19 cellular contexts compared by ENCODE assay signal in the genomic region with DNA sequence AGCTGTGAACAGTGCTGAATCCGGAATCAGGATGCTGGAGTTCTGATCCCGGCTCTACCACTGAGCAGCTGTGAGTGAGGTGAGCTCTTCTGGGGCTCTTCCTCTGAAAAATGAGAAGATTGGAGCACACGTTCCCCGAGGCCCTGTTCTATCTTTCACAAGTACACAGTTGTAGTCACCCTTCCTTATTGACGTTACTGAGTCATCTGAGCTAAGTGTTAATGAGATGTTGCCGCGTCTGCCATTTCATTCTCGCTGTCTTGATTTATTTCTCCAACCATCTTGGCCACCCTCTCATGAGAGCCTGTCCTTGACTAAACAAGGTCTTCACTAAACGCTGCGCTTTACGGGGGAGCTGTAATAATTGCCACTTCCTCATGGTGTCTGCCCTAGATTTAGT. TPM values are rescaled to one million over a fixed set of nuclear protein-coding genes. Genes with fewer than 3 reads are reported as not detected.
DNase-seq lines count a peak whose midpoint lies in the region; ATAC-seq and TF ChIP-seq lines count a peak whose summit lies in the region.
"Had no signal": no experiment of that assay in that cellular context is flagged by ENCODE, and none has a peak within 500 bp of the region (broad histone marks: within the 10 kb centered on the region; RNA-seq: fewer than 3 reads in every experiment).

No MANE protein-coding gene starts in this region.

- peaks cover 10% of the 10 kb centered on the region for H3K4me1 Mint-ChIP-seq in Calu3 (ENCODE audit: low read depth, unreplicated experiment)

- H2BK12ac ChIP-seq in neuronal stem cell (ENCODE audit: low read length), result no peak overlapping the region

- no peak overlapping the region for H4K91ac ChIP-seq in neuronal stem cell (ENCODE audit: low read depth, low read length, poor library complexity)

- H3K27ac Mint-ChIP-seq in Calu3 (ENCODE audit: unreplicated experiment), result peak overlapping the region; percentile 12
- H3K27ac Mint-ChIP-seq: activated naive CD4-positive, alpha-beta T cell treated with anti-CD3 and anti-CD28 coated beads for 36 hours had no signal

- no peak overlapping the region for H2AFZ ChIP-seq in neuronal stem cell (ENCODE audit: low read length)

- H2BK5ac ChIP-seq in neuronal stem cell (ENCODE audit: low read length), result no peak overlapping the region

- no peaks in the 10 kb centered on the region for H3K79me1 ChIP-seq in neuronal stem cell (ENCODE audit: low read depth, low read length)

- DNase-seq in Calu3 (no peak), MV-4-11 (lab: John Stamatoyannopoulos, UW) (peak; percentile 72), SJCRH30 (peak in 1 of 2 experiments; percentile 62), left kidney (ENCODE audit: low read depth, low spot score) (peak; percentile 22), GM19240 (ENCODE audit: insufficient read length, low spot score) (no peak), neuronal stem cell (ENCODE audit: low spot score) (no peak), cerebellum (ENCODE audit: low spot score) (no peak)
- DNase-seq: activated CD4-positive, alpha-beta T cell treated with anti-CD3 and anti-CD28 coated beads for 48 hours; activated CD8-positive, alpha-beta memory T cell treated with anti-CD3 and anti-CD28 coated beads, Interleukin-2, amount 50 U/mL, for 48 hours; activated naive CD4-positive, alpha-beta T cell treated with anti-CD3 and anti-CD28 coated beads for 36 hours; H7; hypothalamus; kidney glomerular epithelial cell; NCI-H2107; stimulated activated CD4-positive, alpha-beta T cell treated with anti-CD3 and anti-CD28 coated beads, Interleukin-4, amount 100 ng/mL, for 4 hours; T1000 had no signal

- TF ChIP-seq CTCF in Calu3 (IDR thresholded peaks at IDR 0.05; ENCODE audit: unreplicated experiment), result no peak

- peak overlapping the region; percentile 23 for H3K4me3 ChIP-seq in SJCRH30
- no peak overlapping the region for H3K4me3 ChIP-seq in neuronal stem cell (ENCODE audit: low read length in 2 of 2)
- H3K4me3 ChIP-seq: SJSA1, skin epidermis had no signal

- no peaks in the 10 kb centered on the region for H3K36me3 Mint-ChIP-seq in Calu3 (ENCODE audit: insufficient read depth, unreplicated experiment)

- H3K27ac ChIP-seq in SJCRH30, result no peak overlapping the region
- no peak overlapping the region for H3K27ac ChIP-seq in neuronal stem cell (replicated peaks; ENCODE audit: low read length)
- H3K27ac ChIP-seq: SJSA1, skin epidermis had no signal

- no CpG with 5 or more reads among the region's 11 CpGs for WGBS in neuronal stem cell (ENCODE audit: extremely low coverage in 2 of 2, insufficient read length in 2 of 2, insufficient replicate concordance in 1 of 2), 2 donors

- H3K4me3 Mint-ChIP-seq in Calu3 (ENCODE audit: low read depth, unreplicated experiment), result no peak overlapping the region
- H3K4me3 Mint-ChIP-seq: activated naive CD4-positive, alpha-beta T cell treated with anti-CD3 and anti-CD28 coated beads for 36 hours had no signal

- H2BK15ac ChIP-seq in neuronal stem cell (ENCODE audit: low read length), result no peak overlapping the region

- no peaks in the 10 kb centered on the region for H3K9me3 Mint-ChIP-seq in Calu3 (ENCODE audit: low read depth, unreplicated experiment)
- H3K9me3 Mint-ChIP-seq: activated naive CD4-positive, alpha-beta T cell treated with anti-CD3 and anti-CD28 coated beads for 36 hours had no signal

- H3K27me3 ChIP-seq in SJCRH30 (no peaks in the 10 kb centered on the region), neuronal stem cell (ENCODE audit: control insufficient read depth in 3 of 3, insufficient read depth in 3 of 3, low read depth in 1 of 3, low read length in 3 of 3) (no peaks in the 10 kb centered on the region)
- H3K27me3 ChIP-seq: SJSA1 had no signal

- no peaks in the 10 kb centered on the region for H3K4me1 ChIP-seq in SJCRH30
- H3K4me1 ChIP-seq in neuronal stem cell (ENCODE audit: control insufficient read depth in 2 of 2, insufficient read depth in 1 of 2, low read depth in 1 of 2, low read length in 2 of 2), result no peaks in the 10 kb centered on the region
- H3K4me1 ChIP-seq: SJSA1 had no signal

- H3K23ac ChIP-seq in neuronal stem cell (ENCODE audit: low read depth, low read length, poor library complexity), result no peak overlapping the region

- no peak overlapping the region for H4K8ac ChIP-seq in neuronal stem cell (ENCODE audit: low read depth, low read length)

- H3K36me3 ChIP-seq in SJCRH30 (no peaks in the 10 kb centered on the region), neuronal stem cell (replicated peaks in 1 of 2; ENCODE audit: control insufficient read depth in 2 of 2, insufficient read depth in 2 of 2, low read length in 2 of 2) (no peaks in the 10 kb centered on the region)
- H3K36me3 ChIP-seq: SJSA1 had no signal

- no peaks in the 10 kb centered on the region for H3K9me3 ChIP-seq in SJCRH30 (replicated peaks)
- H3K9me3 ChIP-seq in neuronal stem cell (replicated peaks in 1 of 2; ENCODE audit: control insufficient read depth in 2 of 2, insufficient read depth in 1 of 2, low read depth in 1 of 2, low read length in 2 of 2), result no peaks in the 10 kb centered on the region
- H3K9me3 ChIP-seq: SJSA1 had no signal

- H3K4me2 ChIP-seq in neuronal stem cell (ENCODE audit: insufficient read depth, low read length, poor library complexity, severe bottlenecking), result no peak overlapping the region

- H3K27me3 Mint-ChIP-seq in Calu3 (ENCODE audit: unreplicated experiment), result peaks cover 9% of the 10 kb centered on the region

- no peak overlapping the region for H3K9ac ChIP-seq in neuronal stem cell (ENCODE audit: low read depth, low read length, poor library complexity)

- no peak overlapping the region for H2BK120ac ChIP-seq in neuronal stem cell (ENCODE audit: low read depth, low read length)

- no TSS peak for BruUV-seq in Calu3 (replicated peaks; lab: Mats Ljungman, UMichigan)

- no peak for ATAC-seq in GM21423 (IDR thresholded peaks at IDR 0.05; ENCODE audit: unreplicated experiment)

- CTCF ChIA-PET in Calu3 (lab: Charles Lee), result interaction anchor here (0.9 to 1.5 kb wide), 2 partner anchors 26 to 32 kb away, joined by 3 read pairs; a partner anchor contains a TSS

- no peak overlapping the region for H3K14ac ChIP-seq in neuronal stem cell (ENCODE audit: low read length)

- no peak overlapping the region for H3K4ac ChIP-seq in neuronal stem cell (ENCODE audit: low read length)

- intact Hi-C loops in Calu3 (cut with micrococcal nuclease; ENCODE audit: unreplicated experiment), result no loop called here

- H2AK5ac ChIP-seq in neuronal stem cell (ENCODE audit: low read depth, low read length), result no peak overlapping the region

- H3K18ac ChIP-seq in neuronal stem cell (ENCODE audit: low read length), result no peak overlapping the region

RNA-seq across cellular contexts. Expression of a gene that starts 31.9 kb away (rescaled TPM):
- total RNA-seq in Calu3 (2022) (0.10 and 0.17 TPM in 2 replicates), cerebellum (31.9 TPM)
- 4.0 and 4.2 TPM in 2 replicates for total RNA-seq in SJCRH30 (2014; rRNA removed; shearing (Covaris generic))
- 17.1 TPM for polyA plus RNA-seq in neuronal stem cell (2013, experiment 1 of 2)
- polyA plus RNA-seq in neuronal stem cell (2013, experiment 2 of 2), result 17.6 TPM

RNA-seq across cellular contexts. Expression of a gene that starts 38.2 kb away (rescaled TPM):
- total RNA-seq in Calu3 (2022) (4.6 and 4.9 TPM in 2 replicates), cerebellum (13.1 TPM)
- 9.2 and 10.5 TPM in 2 replicates for total RNA-seq in SJCRH30 (2014; rRNA removed; shearing (Covaris generic))
- polyA plus RNA-seq in neuronal stem cell (2013, experiment 1 of 2), result 6.1 TPM
- polyA plus RNA-seq in neuronal stem cell (2013, experiment 2 of 2), result 5.5 TPM

Comparison
In these comparisons a context has a peak if more than half of its experiments do, and no peak if none do; other contexts are left out.
1. DNase-seq: peak in MV-4-11 (single experiment) and left kidney (single experiment); none in Calu3 (single experiment), GM19240 (single experiment), neuronal stem cell (single experiment) and cerebellum (single experiment).